ENCODE assay signal across 8 cellular contexts in the genomic region with DNA sequence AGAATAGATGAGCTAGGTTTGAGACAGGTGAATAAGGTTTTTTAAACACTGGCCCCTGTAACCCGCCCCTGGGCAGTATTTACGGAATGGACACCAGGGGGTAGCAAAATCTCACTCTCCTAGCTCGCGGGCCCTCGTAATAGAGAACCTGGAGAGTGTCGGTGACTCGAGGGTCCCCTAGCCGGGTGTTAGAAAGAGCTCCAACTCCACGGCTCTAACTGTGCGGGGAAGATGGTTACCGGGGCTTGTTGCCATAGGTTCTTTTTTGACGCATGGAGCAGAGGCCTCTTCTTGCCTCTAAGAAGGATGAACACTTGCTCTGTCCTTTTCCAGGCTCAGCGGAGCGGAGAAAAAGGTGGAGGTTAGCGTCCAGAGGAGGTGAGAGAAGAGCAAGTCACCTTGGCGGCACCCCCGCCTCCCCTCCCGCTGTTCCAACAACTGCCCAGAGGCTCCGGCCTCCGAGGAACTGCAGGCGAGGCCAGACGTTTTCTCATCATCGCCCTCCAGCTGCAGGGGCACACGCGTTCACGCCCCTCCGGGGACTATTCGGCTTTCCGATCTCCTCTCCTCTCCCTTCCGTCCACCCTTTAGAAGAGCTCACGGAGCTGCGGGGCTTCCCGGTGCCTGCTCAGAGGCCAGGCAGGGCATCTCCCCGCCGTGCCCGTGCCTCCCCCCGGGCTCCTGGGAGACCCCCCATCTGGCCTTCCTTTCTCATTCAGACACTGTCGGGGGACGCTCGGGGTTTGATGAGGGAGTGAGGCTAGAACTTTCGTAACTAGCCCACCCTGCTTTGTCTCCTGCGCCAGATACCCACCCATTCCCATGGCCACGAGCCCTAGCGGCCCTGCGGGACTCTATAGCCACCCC. TPM values are rescaled to one million over a fixed set of nuclear protein-coding genes. Genes with fewer than 3 reads are reported as not detected.
DNase-seq lines count a peak whose midpoint lies in the region; ATAC-seq and TF ChIP-seq lines count a peak whose summit lies in the region.

No MANE protein-coding gene starts in this region.

- TF ChIP-seq CTCF in astrocyte of the cerebellum (IDR thresholded peaks at IDR 0.05; ENCODE audit: low read depth, low read length, missing control alignments), result peak; percentile 62

- peak overlapping the region; percentile 90 for H3K4me3 ChIP-seq in astrocyte of the cerebellum (ENCODE audit: low read depth, low read length)

- peak; percentile 83 for DNase-seq in DMS79 (lab: John Stamatoyannopoulos, UW)
- peak; percentile 63 for DNase-seq in M059J (ENCODE audit: low read depth)
- peak; percentile 82 to 87 for DNase-seq in SHP77 (lab: John Stamatoyannopoulos, UW)
- DNase-seq in astrocyte of the cerebellum (ENCODE audit: low read depth), result no peak
- DNase-seq in hepatic stellate cell (ENCODE audit: low spot score), result peak; percentile 72
- DNase-seq in pons (ENCODE audit: low spot score), result peak; percentile 73

- ATAC-seq in HG02870 (IDR thresholded peaks at IDR 0.05; ENCODE audit: unreplicated experiment), result no peak
- ATAC-seq in GM21390 (IDR thresholded peaks at IDR 0.05; ENCODE audit: unreplicated experiment), result no peak

- in situ Hi-C loops in astrocyte of the cerebellum (cut with HindIII; ENCODE audit: low sequenced_read_pairs), result no loop called here

RNA-seq across cellular contexts. Expression of gene ARHGEF40, which starts 1.4 kb away (rescaled TPM):
- total RNA-seq in M059J (2014; rRNA removed; shearing (Covaris generic)), result 12.0 and 24.8 TPM in 2 replicates

RNA-seq across cellular contexts. Expression of gene RNASE8, which starts 11.1 kb away (rescaled TPM):
- not detected in 2 replicates for total RNA-seq in M059J (2014; rRNA removed; shearing (Covaris generic))

RNA-seq across cellular contexts. Expression of gene RNASE7, which starts 26.6 kb away (rescaled TPM):
- total RNA-seq in M059J (2014; rRNA removed; shearing (Covaris generic)), result not detected in 2 replicates

RNA-seq across cellular contexts. Expression of gene ZNF219, which starts 29.7 kb away (rescaled TPM):
- total RNA-seq in M059J (2014; rRNA removed; shearing (Covaris generic)), result 5.3 and 12.1 TPM in 2 replicates

RNA-seq across cellular contexts. Expression of gene TMEM253, which starts 32.1 kb away (rescaled TPM):
- not detected in 2 replicates for total RNA-seq in M059J (2014; rRNA removed; shearing (Covaris generic))
